18 cellular contexts compared by ENCODE assay signal in the genomic region with DNA sequence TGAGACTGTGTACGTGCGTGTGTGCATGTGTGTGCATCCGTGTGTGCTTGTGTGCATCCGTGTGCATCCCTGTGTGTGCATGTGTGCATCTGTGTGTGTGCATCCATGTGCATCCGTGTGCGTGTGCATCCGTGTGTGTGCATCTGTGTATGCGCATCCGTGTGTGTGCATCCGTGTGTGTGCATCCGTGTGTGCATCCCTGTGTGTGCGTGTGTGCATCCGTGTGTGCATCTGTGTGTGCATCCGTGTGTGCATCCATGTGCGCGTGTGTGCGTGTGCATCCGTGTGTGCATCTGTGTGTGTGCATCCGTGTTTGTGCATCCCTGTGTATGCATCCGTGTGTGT. TPM values are rescaled to one million over a fixed set of nuclear protein-coding genes. Genes with fewer than 3 reads are reported as not detected.
A peak's percentile ranks its signal among the peaks of the same experiment; 100 is the strongest.
DNase-seq lines count a peak whose midpoint lies in the region; ATAC-seq and TF ChIP-seq lines count a peak whose summit lies in the region.
"Had no signal": no experiment of that assay in that cellular context is flagged by ENCODE, and none has a peak within 500 bp of the region (broad histone marks: within the 10 kb centered on the region; RNA-seq: fewer than 3 reads in every experiment).

No MANE protein-coding gene starts in this region.

- no peak overlapping the region for H3K27ac ChIP-seq in CD4-positive, alpha-beta memory T cell (ENCODE audit: low read depth, low read length)
- H3K27ac ChIP-seq in HEK293 (ENCODE audit: extremely low read depth, low read depth, low read length) (no peak overlapping the region), mesodermal cell (ENCODE audit: low read depth, low read length, severe bottlenecking) (peak overlapping the region; percentile 57)
- H3K27ac ChIP-seq: esophagus muscularis mucosa, gastrocnemius medialis, tibial artery had no signal

- peaks cover 10 to 28% (median 22%) of the 10 kb centered on the region in 4 donors for H3K4me1 Mint-ChIP-seq in CD4-positive, alpha-beta memory T cell
- peaks cover 50% of the 10 kb centered on the region for H3K4me1 Mint-ChIP-seq in activated naive CD8-positive, alpha-beta T cell (ENCODE audit: low read depth)
- H3K4me1 Mint-ChIP-seq in activated T-cell treated with anti-CD3 and anti-CD28 coated beads, Interleukin-2, amount 50 U/mL, for 72 hours (ENCODE audit: low read depth) = peaks cover 67% of the 10 kb centered on the region

- H3K27me3 Mint-ChIP-seq in CD4-positive, alpha-beta memory T cell = no peaks in the 10 kb centered on the region
- H3K27me3 Mint-ChIP-seq in activated naive CD8-positive, alpha-beta T cell = no peaks in the 10 kb centered on the region
- peaks cover 16% of the 10 kb centered on the region for H3K27me3 Mint-ChIP-seq in activated T-cell treated with anti-CD3 and anti-CD28 coated beads, Interleukin-2, amount 50 U/mL, for 72 hours (ENCODE audit: low read depth)
- H3K27me3 Mint-ChIP-seq: activated CD4-positive, alpha-beta T cell treated with anti-CD3 and anti-CD28 coated beads for 36 hours; naive B cell had no signal

- CTCF ChIA-PET in CD4-positive, alpha-beta memory T cell (lab: Charles Lee; ENCODE audit: partially characterized antibody) = interaction anchor here (3.5 kb wide), 1 partner anchor 58 kb away, joined by 19 read pairs; no protein-coding TSS in a partner anchor
- CTCF ChIA-PET in HEK293 (lab: Yijun Ruan, JAX) = no interaction called here

- no peaks in the 10 kb centered on the region for H3K9me3 Mint-ChIP-seq in CD4-positive, alpha-beta memory T cell
- H3K9me3 Mint-ChIP-seq in activated naive CD8-positive, alpha-beta T cell (ENCODE audit: low read depth) = no peaks in the 10 kb centered on the region
- H3K9me3 Mint-ChIP-seq in activated T-cell treated with anti-CD3 and anti-CD28 coated beads, Interleukin-2, amount 50 U/mL, for 72 hours = no peaks in the 10 kb centered on the region
- H3K9me3 Mint-ChIP-seq: naive B cell; stimulated activated naive B cell treated with anti-CD40 and anti-IgM and Interleukin-4, amounts not matched to agents 10 μg/mL and 1 μg/mL and 100 μg/mL, for 72 hours had no signal

- H3K27me3 ChIP-seq in CD4-positive, alpha-beta memory T cell (ENCODE audit: insufficient read depth, low read length) = no peaks in the 10 kb centered on the region
- H3K27me3 ChIP-seq: gastrocnemius medialis, MG63 had no signal

- no peak overlapping the region for H3K4me3 ChIP-seq in CD4-positive, alpha-beta memory T cell (ENCODE audit: low read length in 2 of 2)
- no peak overlapping the region for H3K4me3 ChIP-seq in HEK293 (ENCODE audit: low read depth, low read length)
- H3K4me3 ChIP-seq in mesodermal cell (ENCODE audit: extremely low read depth, insufficient read depth, low read length, poor library complexity, severe bottlenecking) = no peak overlapping the region
- H3K4me3 ChIP-seq: esophagus muscularis mucosa, gastrocnemius medialis, MG63, tibial artery had no signal

- H3K36me3 ChIP-seq in CD4-positive, alpha-beta memory T cell (ENCODE audit: insufficient read depth, low read length) = no peaks in the 10 kb centered on the region
- H3K36me3 ChIP-seq in HEK293 (ENCODE audit: control insufficient read depth in 2 of 2, insufficient read depth in 1 of 2, low read length in 2 of 2) = no peaks in the 10 kb centered on the region
- H3K36me3 ChIP-seq in mesodermal cell (ENCODE audit: control insufficient read depth, insufficient read depth, low read length) = no peaks in the 10 kb centered on the region
- H3K36me3 ChIP-seq: esophagus muscularis mucosa, gastrocnemius medialis, MG63, tibial artery had no signal

- no peak for DNase-seq in CD4-positive, alpha-beta memory T cell
- DNase-seq in COLO668 (lab: John Stamatoyannopoulos, UW; ENCODE audit: unreplicated experiment) = no peak
- DNase-seq in activated T-cell treated with anti-CD3 and anti-CD28 coated beads, Interleukin-2, amount 50 U/mL, for 72 hours = no peak
- DNase-seq: gastrocnemius medialis, MG63, naive B cell, NCI-H2171, NCI-H524 treated with DMSO at 0.1 percent for 48 hours, tibial artery had no signal

- POLR2A ChIA-PET in CD4-positive, alpha-beta memory T cell (lab: Charles Lee; ENCODE audit: partially characterized antibody) = interaction anchor here (1.4 kb wide), 1 partner anchor 49 kb away, joined by 3 read pairs; no protein-coding TSS in a partner anchor
- POLR2A ChIA-PET in HEK293 (lab: Yijun Ruan, JAX) = no interaction called here

- no peaks in the 10 kb centered on the region for H3K9me3 ChIP-seq in CD4-positive, alpha-beta memory T cell (ENCODE audit: control insufficient read depth in 1 of 2, low read length in 2 of 2)
- H3K9me3 ChIP-seq in HEK293 (ENCODE audit: control insufficient read depth, insufficient read depth, low read depth, low read length) (no peaks in the 10 kb centered on the region), mesodermal cell (ENCODE audit: control insufficient read depth, low read length) (no peaks in the 10 kb centered on the region)
- H3K9me3 ChIP-seq: esophagus muscularis mucosa, gastrocnemius medialis, MG63, tibial artery had no signal

- ATAC-seq in HG03039 (IDR thresholded peaks at IDR 0.05; ENCODE audit: unreplicated experiment) (no peak), GM21381 (IDR thresholded peaks at IDR 0.05; ENCODE audit: unreplicated experiment) (no peak)
- no peak for ATAC-seq in activated T-cell treated with anti-CD3 and anti-CD28 coated beads, Interleukin-2, amount 50 U/mL, for 72 hours (replicated peaks in 1 of 2)
- ATAC-seq: gastrocnemius medialis had no signal

- 90 to 91% methylated on average over 16 to 19 of the region's 20 CpGs for WGBS in mesodermal cell (ENCODE audit: insufficient coverage in 2 of 2), 2 experiments

- H3K36me3 Mint-ChIP-seq in CD4-positive, alpha-beta memory T cell = peaks cover 0 to 3% of the 10 kb centered on the region in 2 donors
- no peaks in the 10 kb centered on the region for H3K36me3 Mint-ChIP-seq in activated naive CD8-positive, alpha-beta T cell
- H3K36me3 Mint-ChIP-seq in activated T-cell treated with anti-CD3 and anti-CD28 coated beads, Interleukin-2, amount 50 U/mL, for 72 hours (ENCODE audit: insufficient read depth in 2 of 2) = no peaks in the 10 kb centered on the region
- H3K36me3 Mint-ChIP-seq: naive B cell had no signal

- intact Hi-C loops in CD4-positive, alpha-beta memory T cell (cut with micrococcal nuclease) = no loop called here

- no peak for TF ChIP-seq CTCF in HEK293 (tag by site-specific recombination; IDR thresholded peaks at IDR 0.05)

- peak overlapping the region in 5 of 7 donors; percentile 55 to 92 (median 84) for H3K27ac Mint-ChIP-seq in CD4-positive, alpha-beta memory T cell
- no peak overlapping the region for H3K27ac Mint-ChIP-seq in activated naive CD8-positive, alpha-beta T cell
- no peak overlapping the region for H3K27ac Mint-ChIP-seq in activated T-cell treated with anti-CD3 and anti-CD28 coated beads, Interleukin-2, amount 50 U/mL, for 72 hours

- H3K4me3 Mint-ChIP-seq in CD4-positive, alpha-beta memory T cell = peak overlapping the region in 5 of 8 donors; percentile 15 to 60 (median 45)
- H3K4me3 Mint-ChIP-seq in activated naive CD8-positive, alpha-beta T cell = peak overlapping the region; percentile 76
- H3K4me3 Mint-ChIP-seq in activated T-cell treated with anti-CD3 and anti-CD28 coated beads, Interleukin-2, amount 50 U/mL, for 72 hours = peak overlapping the region in 1 of 2 donors; percentile 76
- H3K4me3 Mint-ChIP-seq: activated CD4-positive, alpha-beta T cell treated with anti-CD3 and anti-CD28 coated beads for 36 hours; CD14-positive monocyte; stimulated activated naive B cell treated with anti-CD40 and anti-IgM and Interleukin-4, amounts not matched to agents 10 μg/mL and 1 μg/mL and 100 μg/mL, for 72 hours had no signal

- peaks cover 21% of the 10 kb centered on the region for H3K4me1 ChIP-seq in CD4-positive, alpha-beta memory T cell (ENCODE audit: insufficient read depth, low read length)
- H3K4me1 ChIP-seq in HEK293 (ENCODE audit: control insufficient read depth, insufficient read depth, low read length) (no peaks in the 10 kb centered on the region), mesodermal cell (ENCODE audit: control insufficient read depth, insufficient read depth, low read length, poor library complexity, severe bottlenecking) (peaks cover 12% of the 10 kb centered on the region)
- H3K4me1 ChIP-seq: gastrocnemius medialis, tibial artery had no signal

TF ChIP-seq in HEK293, 187 proteins besides CTCF, POLR2A, EP300 and RAD21:
- TF ChIP-seq ZNF311 (tag by site-specific recombination; IDR thresholded peaks at IDR 0.05; ENCODE audit: borderline replicate concordance) = no peak
- TF ChIP-seq, protein P1, sequence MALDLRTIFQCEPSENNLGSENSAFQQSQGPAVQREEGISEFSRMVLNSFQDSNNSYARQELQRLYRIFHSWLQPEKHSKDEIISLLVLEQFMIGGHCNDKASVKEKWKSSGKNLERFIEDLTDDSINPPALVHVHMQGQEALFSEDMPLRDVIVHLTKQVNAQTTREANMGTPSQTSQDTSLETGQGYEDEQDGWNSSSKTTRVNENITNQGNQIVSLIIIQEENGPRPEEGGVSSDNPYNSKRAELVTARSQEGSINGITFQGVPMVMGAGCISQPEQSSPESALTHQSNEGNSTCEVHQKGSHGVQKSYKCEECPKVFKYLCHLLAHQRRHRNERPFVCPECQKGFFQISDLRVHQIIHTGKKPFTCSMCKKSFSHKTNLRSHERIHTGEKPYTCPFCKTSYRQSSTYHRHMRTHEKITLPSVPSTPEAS (tag by site-specific recombination; IDR thresholded peaks at IDR 0.05) = peak; percentile 97

RNA-seq across cellular contexts. Expression of a gene that starts 5.3 kb away (rescaled TPM):
- 10 to 100 TPM; 17.2 to 18.7 TPM for total RNA-seq in CD4-positive, alpha-beta memory T cell
- polyA plus RNA-seq in CD4-positive, alpha-beta memory T cell = 10 to 100 TPM; 36.6 to 43.6 TPM
- polyA plus RNA-seq in mesodermal cell (2013, experiment 1 of 2) = 45.7 TPM
- polyA plus RNA-seq in mesodermal cell (2013, experiment 2 of 2) = 39.8 TPM
- 10 to 100 TPM; 62.1 to 86.3 TPM for total RNA-seq in activated T-cell treated with anti-CD3 and anti-CD28 coated beads, Interleukin-2, amount 50 U/mL, for 72 hours

RNA-seq across cellular contexts. Expression of a gene that starts 50.3 kb away (rescaled TPM):
- 10 to 100 TPM; 48.5 to 66.7 TPM for total RNA-seq in CD4-positive, alpha-beta memory T cell
- 10 to 100 TPM in 1 of 2 donors, 1 to 10 TPM in 1; 7.7 to 15.8 TPM for polyA plus RNA-seq in CD4-positive, alpha-beta memory T cell
- polyA plus RNA-seq in mesodermal cell (2013, experiment 1 of 2) = 47.0 TPM
- polyA plus RNA-seq in mesodermal cell (2013, experiment 2 of 2) = 44.5 TPM
- 10 to 100 TPM; 65.1 to 65.8 TPM for total RNA-seq in activated T-cell treated with anti-CD3 and anti-CD28 coated beads, Interleukin-2, amount 50 U/mL, for 72 hours

Comparison
In these comparisons a context has a peak if more than half of its experiments do, and no peak if none do; other contexts are left out.
1. H3K27ac Mint-ChIP-seq: peak in CD4-positive, alpha-beta memory T cell (5 of 7); none in activated naive CD8-positive, alpha-beta T cell (single experiment) and activated T-cell treated with anti-CD3 and anti-CD28 coated beads, Interleukin-2, amount 50 U/mL, for 72 hours (single experiment).